In genomic region chr6:83803492-83803891, GRCh38 we compare ENCODE assay signal across 10 cellular contexts. TPM values are rescaled to one million over a fixed set of nuclear protein-coding genes. Genes with fewer than 3 reads are reported as not detected.
"Had no signal": no experiment of that assay in that cellular context is flagged by ENCODE, and none has a peak within 500 bp of the region (broad histone marks: within the 10 kb centered on the region; RNA-seq: fewer than 3 reads in every experiment).

No MANE protein-coding gene starts in this region.

RNA-seq across cellular contexts. Expression of gene RIPPLY2, which starts 49.7 kb away (rescaled TPM):
- total RNA-seq: activated B cell treated with CpG ODN at 0.5 μM for 24 hours; activated CD4-positive, alpha-beta memory T cell treated with anti-CD3 and anti-CD28 coated beads for 36 hours; activated naive CD4-positive, alpha-beta T cell treated with anti-CD3 and anti-CD28 coated beads for 36 hours; activated naive CD4-positive, alpha-beta T cell treated with anti-CD3 and anti-CD28 coated beads, Interleukin-2, amount 50 U/mL, for 72 hours; activated T-cell treated with anti-CD3 and anti-CD28 coated beads, Interleukin-2, amount 50 U/mL, for 4 hours; activated T-helper 1 cell treated with anti-CD3 and anti-CD28 coated beads, Interleukin-12 subunit alpha, Interleukin-12 subunit beta, Interleukin-2, Interleukin-4 antibody, amounts not matched to agents 30 ng/mL and 10 ng/mL and 1 ng/mL, durations not matched to agents 14 hours and 24 hours and 36 hours; astrocyte; body of pancreas; breast epithelium; cardiac septum had no signal
